1 cellular context compared by ENCODE assay signal in genomic region chr19:18985257-18985656, GRCh38.
TF ChIP-seq lines count a peak whose summit lies in the region.

No MANE protein-coding gene starts in this region.

TF ChIP-seq in HepG2, 621 proteins besides CTCF, POLR2A, EP300 and RAD21:
- no peak for TF ChIP-seq ATF7 (IDR thresholded peaks at IDR 0.05)
- no peak for TF ChIP-seq ATF7 (CRISPR knock-in tag; IDR thresholded peaks at IDR 0.05)
- TF ChIP-seq ZNF687 (CRISPR knock-in tag; IDR thresholded peaks at IDR 0.05), result no peak
- no peak for TF ChIP-seq MLXIP (CRISPR knock-in tag; IDR thresholded peaks at IDR 0.05; ENCODE audit: borderline replicate concordance)
- no peak for TF ChIP-seq RORA (CRISPR knock-in tag; IDR thresholded peaks at IDR 0.05)
- TF ChIP-seq ZNF24 (IDR thresholded peaks at IDR 0.05), result 0 out of 2 replicates have a peak, but pooled peaks have one; percentile 33
- no peak for TF ChIP-seq SMAD1 (CRISPR knock-in tag; IDR thresholded peaks at IDR 0.05; ENCODE audit: borderline replicate concordance, low read depth)
- no peak for TF ChIP-seq BCL3 (CRISPR knock-in tag; IDR thresholded peaks at IDR 0.05)
